In the genomic region with DNA sequence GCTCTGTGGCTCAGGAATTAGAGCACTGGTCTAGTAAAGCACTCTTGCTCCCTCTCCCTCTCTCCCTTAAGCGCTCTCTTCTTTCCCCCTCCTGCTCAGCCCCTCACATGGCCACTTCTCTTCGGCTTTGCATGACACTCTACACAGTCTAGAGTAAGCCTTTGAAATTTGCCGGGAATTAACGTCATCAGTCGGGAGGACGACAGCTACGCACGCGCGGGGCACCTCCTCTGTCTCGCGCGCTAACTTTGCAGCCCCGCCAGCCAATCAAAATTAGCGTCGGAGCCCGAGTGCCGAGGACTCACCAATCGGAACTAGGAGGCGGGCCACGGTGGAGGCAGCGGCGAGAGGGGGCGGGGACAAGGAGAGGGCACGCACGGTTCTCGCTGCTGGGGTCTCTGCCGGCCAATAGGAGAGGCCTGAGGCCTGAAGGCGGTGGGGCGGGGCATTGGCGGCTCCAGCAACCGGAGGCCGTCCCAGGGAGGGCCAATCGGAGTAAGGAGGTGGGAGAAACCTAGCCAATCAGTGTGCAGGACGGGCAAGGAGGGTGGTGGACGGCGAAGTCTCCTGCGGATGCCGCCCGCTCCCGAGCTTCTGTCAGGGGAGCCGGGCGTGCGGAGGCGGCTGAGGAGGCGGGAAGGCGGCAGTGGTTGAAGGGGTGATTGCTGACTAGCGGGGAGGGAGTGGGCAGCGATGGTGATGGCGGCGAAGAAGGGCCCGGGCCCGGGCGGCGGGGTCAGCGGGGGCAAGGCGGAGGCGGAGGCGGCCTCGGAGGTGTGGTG, we compare ENCODE assay signal across 8 cellular contexts. TPM values are rescaled to one million over a fixed set of nuclear protein-coding genes. Genes with fewer than 3 reads are reported as not detected.
DNase-seq lines count a peak whose midpoint lies in the region; ATAC-seq and TF ChIP-seq lines count a peak whose summit lies in the region.

A gene with protein sequence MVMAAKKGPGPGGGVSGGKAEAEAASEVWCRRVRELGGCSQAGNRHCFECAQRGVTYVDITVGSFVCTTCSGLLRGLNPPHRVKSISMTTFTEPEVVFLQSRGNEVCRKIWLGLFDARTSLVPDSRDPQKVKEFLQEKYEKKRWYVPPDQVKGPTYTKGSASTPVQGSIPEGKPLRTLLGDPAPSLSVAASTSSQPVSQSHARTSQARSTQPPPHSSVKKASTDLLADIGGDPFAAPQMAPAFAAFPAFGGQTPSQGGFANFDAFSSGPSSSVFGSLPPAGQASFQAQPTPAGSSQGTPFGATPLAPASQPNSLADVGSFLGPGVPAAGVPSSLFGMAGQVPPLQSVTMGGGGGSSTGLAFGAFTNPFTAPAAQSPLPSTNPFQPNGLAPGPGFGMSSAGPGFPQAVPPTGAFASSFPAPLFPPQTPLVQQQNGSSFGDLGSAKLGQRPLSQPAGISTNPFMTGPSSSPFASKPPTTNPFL (plus strand): TSS at position 550 of the 782 bp plus-strand sequence. CDS start 144 bp downstream, at position 694.

- 1% methylated on average over 55 to 60 of the region's 60 CpGs for WGBS in esophagus, 2 donors

- DNase-seq in DMS53 (lab: John Stamatoyannopoulos, UW) (peak; percentile 100), KG1 (lab: John Stamatoyannopoulos, UW) (peak; percentile 68), Panc1 (ENCODE audit: low read depth, low spot score) (peak; percentile 99)
- peak; percentile 100 for DNase-seq in activated T-cell treated with anti-CD3 and anti-CD28 coated beads, Interleukin-2, amount 50 U/mL, for 4 hours
- peak; percentile 99 to 100 for DNase-seq in stimulated activated CD8-positive, alpha-beta memory T cell treated with anti-CD3 and anti-CD28 coated beads, Interleukin-7, amount 100 ng/mL, for 1 hour (ENCODE audit: low read depth in 2 of 2)

- H3K9me3 ChIP-seq in Panc1 (ENCODE audit: control insufficient read depth, insufficient read depth, low read depth, low read length): no peaks in the 10 kb centered on the region
- H3K9me3 ChIP-seq in esophagus (ENCODE audit: control insufficient read depth in 2 of 2, insufficient read depth in 1 of 2, low read depth in 1 of 2, low read length in 1 of 2): no peaks in the 10 kb centered on the region
- H3K9me3 ChIP-seq in mucosa of stomach (ENCODE audit: control insufficient read depth, low read length): no peaks in the 10 kb centered on the region

- H3K4me3 ChIP-seq in Panc1 (ENCODE audit: low read depth in 2 of 2, low read length in 2 of 2) (peak within 1 kb of the TSS; percentile 70 to 71), esophagus (ENCODE audit: low read depth in 1 of 2, low read length in 2 of 2) (peak within 1 kb of the TSS; percentile 80 to 91), mucosa of stomach (ENCODE audit: low read length) (peak within 1 kb of the TSS; percentile 41)

- intact Hi-C loops in Panc1 (cut with micrococcal nuclease; ENCODE audit: unreplicated experiment): no loop called here

- H3K9me3 Mint-ChIP-seq in activated T-cell treated with anti-CD3 and anti-CD28 coated beads, Interleukin-2, amount 50 U/mL, for 4 hours: no peaks in the 10 kb centered on the region

- no peaks in the 10 kb centered on the region for H3K36me3 Mint-ChIP-seq in activated T-cell treated with anti-CD3 and anti-CD28 coated beads, Interleukin-2, amount 50 U/mL, for 4 hours (ENCODE audit: insufficient read depth)

- H3K27me3 ChIP-seq in Panc1 (ENCODE audit: control insufficient read depth, insufficient read depth, low read length) (no peaks in the 10 kb centered on the region), esophagus (ENCODE audit: control insufficient read depth in 1 of 2, insufficient read depth in 2 of 2, low read length in 2 of 2) (no peaks in the 10 kb centered on the region), mucosa of stomach (ENCODE audit: control insufficient read depth, insufficient read depth, low read length) (no peaks in the 10 kb centered on the region)

- H3K4me1 ChIP-seq in Panc1 (ENCODE audit: control insufficient read depth, insufficient read depth, low read length) (peaks cover 20% of the 10 kb centered on the region), esophagus (ENCODE audit: control insufficient read depth in 2 of 2, insufficient read depth in 2 of 2, low read length in 1 of 2) (no peaks in the 10 kb centered on the region), mucosa of stomach (ENCODE audit: control insufficient read depth, insufficient read depth, low read length) (peaks cover 12% of the 10 kb centered on the region)

- peak within 1 kb of the TSS; percentile 72 for H3K27ac ChIP-seq in Panc1 (ENCODE audit: low read length)
- H3K27ac ChIP-seq in esophagus (ENCODE audit: low read depth in 2 of 2, low read length in 1 of 2): peak within 1 kb of the TSS; percentile 85 to 92

- H3K4me3 Mint-ChIP-seq in activated T-cell treated with anti-CD3 and anti-CD28 coated beads, Interleukin-2, amount 50 U/mL, for 4 hours: peak within 1 kb of the TSS; percentile 98

- peak within 1 kb of the TSS; percentile 64 for H3K9ac ChIP-seq in mucosa of stomach (ENCODE audit: low read length)

- H3K4me1 Mint-ChIP-seq in activated T-cell treated with anti-CD3 and anti-CD28 coated beads, Interleukin-2, amount 50 U/mL, for 4 hours (ENCODE audit: low read depth): peaks cover 48% of the 10 kb centered on the region

- TF ChIP-seq CTCF in Panc1 (IDR thresholded peaks at IDR 0.05): no peak

- ATAC-seq in GM21723 (IDR thresholded peaks at IDR 0.05; ENCODE audit: unreplicated experiment): peak; percentile 89
- peak; percentile 99 for ATAC-seq in Panc1
- peak; percentile 94 to 97 for ATAC-seq in activated T-cell treated with anti-CD3 and anti-CD28 coated beads, Interleukin-2, amount 50 U/mL, for 4 hours

- H3K27me3 Mint-ChIP-seq in activated T-cell treated with anti-CD3 and anti-CD28 coated beads, Interleukin-2, amount 50 U/mL, for 4 hours (ENCODE audit: low read depth): no peaks in the 10 kb centered on the region

- CTCF ChIA-PET in Panc1 (lab: Charles Lee): interaction anchor here (0.5 to 1.6 kb wide), 2 partner anchors 21 to 153 kb away, joined by 3 to 5 read pairs; no protein-coding TSS in a partner anchor

- H3K36me3 ChIP-seq in Panc1 (ENCODE audit: control insufficient read depth, insufficient read depth, low read length): no peaks in the 10 kb centered on the region
- no peaks in the 10 kb centered on the region for H3K36me3 ChIP-seq in esophagus (ENCODE audit: control insufficient read depth in 2 of 2, insufficient read depth in 2 of 2, low read length in 1 of 2)
- no peaks in the 10 kb centered on the region for H3K36me3 ChIP-seq in mucosa of stomach (ENCODE audit: control insufficient read depth, insufficient read depth, low read length)

- POLR2A ChIA-PET in Panc1 (lab: Charles Lee): interaction anchor here (0.5 to 0.7 kb wide), 3 partner anchors 18 to 89 kb away, joined by 3 to 10 read pairs (median 3); no protein-coding TSS in a partner anchor

- in situ Hi-C loops in Panc1 (cut with HindIII; ENCODE audit: low pct_unique_long_range_greater_than_20kb, low sequenced_read_pairs): no loop called here

- BruUV-seq in Panc1 (replicated peaks; lab: Mats Ljungman, UMichigan): no TSS peak

RNA-seq across cellular contexts. Expression of the gene that starts here (rescaled TPM):
- total RNA-seq in Panc1 (2021; ENCODE audit: unreplicated experiment): 42.5 TPM
- 20.1 TPM for polyA plus RNA-seq in Panc1 (2012; ENCODE audit: insufficient read length)
- 10 to 100 TPM; 58.6 to 72.0 (median 65.9) TPM for total RNA-seq in activated T-cell treated with anti-CD3 and anti-CD28 coated beads, Interleukin-2, amount 50 U/mL, for 4 hours
- polyA plus RNA-seq in esophagus: 10 to 100 TPM; 15.8 to 37.9 TPM

Comparison
In these comparisons a context has a peak if more than half of its experiments do, and no peak if none do; other contexts are left out.
1. Peak in every context shown above with its lines: DNase-seq, ATAC-seq, H3K4me3 ChIP-seq and H3K27ac ChIP-seq.